ENCODE assay signal across 12 cellular contexts in the genomic region with DNA sequence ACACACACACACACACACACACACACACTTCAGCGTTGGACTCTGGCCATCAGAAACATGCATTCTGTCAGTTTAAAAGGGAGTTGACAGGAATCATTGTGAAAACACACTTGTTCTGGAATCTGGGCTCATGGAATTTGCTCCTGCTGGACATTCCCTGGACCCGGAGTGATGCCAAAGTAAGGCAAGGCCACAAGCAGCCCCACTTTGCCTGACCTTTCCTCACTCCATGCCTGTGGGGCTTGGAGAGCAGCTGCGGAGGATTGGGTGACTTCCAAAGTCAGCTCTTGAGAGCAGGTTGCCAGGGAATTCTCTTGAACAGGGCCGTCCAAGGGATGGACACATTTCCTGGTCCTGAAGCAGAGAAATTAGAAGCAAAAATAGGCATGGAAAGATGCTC. TPM values are rescaled to one million over a fixed set of nuclear protein-coding genes. Genes with fewer than 3 reads are reported as not detected.
DNase-seq lines count a peak whose midpoint lies in the region; ATAC-seq lines count a peak whose summit lies in the region.
"Had no signal": no experiment of that assay in that cellular context is flagged by ENCODE, and none has a peak within 500 bp of the region (broad histone marks: within the 10 kb centered on the region; RNA-seq: fewer than 3 reads in every experiment).

No MANE protein-coding gene starts in this region.

- peak; percentile 90 for ATAC-seq in left ventricle myocardium superior
- peak; percentile 95 for ATAC-seq in sciatic nerve
- ATAC-seq: stimulated activated naive B cell treated with anti-CD40 and anti-IgM and Interleukin-4, amounts not matched to agents 10 μg/mL and 1 μg/mL and 100 μg/mL, for 72 hours had no signal

- intact Hi-C loops in left ventricle myocardium superior (cut with micrococcal nuclease) (no loop called here), sciatic nerve (cut with DNase I) (no loop called here)

- peak; percentile 51 for DNase-seq in M059J (ENCODE audit: low read depth)
- DNase-seq in astrocyte of the hippocampus (ENCODE audit: low read depth, low spot score) = peak; percentile 86
- DNase-seq in left ventricle myocardium superior = peak; percentile 76
- peak; percentile 83 for DNase-seq in sciatic nerve (ENCODE audit: low spot score)
- no peak for DNase-seq in HuH-7 (ENCODE audit: low spot score)
- no peak for DNase-seq in GM03348 (ENCODE audit: low spot score)
- DNase-seq in EL = no peak
- no peak for DNase-seq in NCI-H2107 (lab: John Stamatoyannopoulos, UW)
- DNase-seq: activated naive CD8-positive, alpha-beta T cell treated with anti-CD3 and anti-CD28 coated beads, Interleukin-2, amount 10 ng/mL, durations not matched to agents 7 days and 5 days; mesenchymal stem cell; stimulated activated naive B cell treated with anti-CD40 and anti-IgM and Interleukin-4, amounts not matched to agents 10 μg/mL and 1 μg/mL and 100 μg/mL, for 72 hours; WERI-Rb-1 had no signal

RNA-seq across cellular contexts. Expression of a gene that starts 39.4 kb away (rescaled TPM):
- 2.0 and 2.2 TPM in 2 replicates for total RNA-seq in M059J (2014; rRNA removed; shearing (Covaris generic))
- 1.1 TPM for total RNA-seq in left ventricle myocardium superior
- total RNA-seq in sciatic nerve = 3.5 TPM
- total RNA-seq: activated naive CD8-positive, alpha-beta T cell treated with anti-CD3 and anti-CD28 coated beads, Interleukin-2, amount 10 ng/mL, durations not matched to agents 7 days and 5 days had no signal

Comparison
In these comparisons a context has a peak if more than half of its experiments do, and no peak if none do; other contexts are left out.
1. DNase-seq: peak in M059J (single experiment), astrocyte of the hippocampus (single experiment), left ventricle myocardium superior (single experiment) and sciatic nerve (single experiment); none in HuH-7 (single experiment), GM03348 (single experiment), EL (single experiment) and NCI-H2107 (single experiment).